In genomic region chr9:99515874-99516656, GRCh38 we compare ENCODE assay signal across 21 cellular contexts.
DNase-seq lines count a peak whose midpoint lies in the region; ATAC-seq and TF ChIP-seq lines count a peak whose summit lies in the region.
"Had no signal": no experiment of that assay in that cellular context is flagged by ENCODE, and none has a peak within 500 bp of the region (broad histone marks: within the 10 kb centered on the region; RNA-seq: fewer than 3 reads in every experiment).

No MANE protein-coding gene starts in this region.

- H3K9me3 Mint-ChIP-seq in activated CD8-positive, alpha-beta T cell treated with anti-CD3 and anti-CD28 coated beads for 36 hours: no peaks in the 10 kb centered on the region
- H3K9me3 Mint-ChIP-seq in activated CD8-positive, alpha-beta T cell treated with anti-CD3 and anti-CD28 coated beads, Interleukin-2, amount 10 ng/mL, durations not matched to agents 7 days and 5 days (ENCODE audit: insufficient read depth): no peaks in the 10 kb centered on the region
- no peaks in the 10 kb centered on the region for H3K9me3 Mint-ChIP-seq in activated T-helper 2 cell treated with anti-CD3 and anti-CD28 coated beads, Interferon-gamma antibody, Interleukin-2, Interleukin-4, amounts not matched to agents 10 μg/mL and 5 μg/mL and 100 μg/mL, durations not matched to agents 14 hours and 24 hours and 36 hours
- no peaks in the 10 kb centered on the region for H3K9me3 Mint-ChIP-seq in stimulated activated naive CD8-positive, alpha-beta T cell treated with anti-CD3 and anti-CD28 coated beads, Interleukin-15, Interleukin-2, amounts not matched to agents 100 ng/mL and 50 ng/mL, for 24 hours
- H3K9me3 Mint-ChIP-seq: activated T-cell treated with anti-CD3 and anti-CD28 coated beads, Interleukin-2, amount 50 U/mL, for 24 hours; type B pancreatic cell had no signal

- H3K36me3 Mint-ChIP-seq in activated CD8-positive, alpha-beta T cell treated with anti-CD3 and anti-CD28 coated beads for 36 hours (ENCODE audit: low read depth): no peaks in the 10 kb centered on the region
- H3K36me3 Mint-ChIP-seq in activated CD8-positive, alpha-beta T cell treated with anti-CD3 and anti-CD28 coated beads, Interleukin-2, amount 10 ng/mL, durations not matched to agents 7 days and 5 days (ENCODE audit: low read depth): no peaks in the 10 kb centered on the region
- no peaks in the 10 kb centered on the region for H3K36me3 Mint-ChIP-seq in activated T-helper 2 cell treated with anti-CD3 and anti-CD28 coated beads, Interferon-gamma antibody, Interleukin-2, Interleukin-4, amounts not matched to agents 10 μg/mL and 5 μg/mL and 100 μg/mL, durations not matched to agents 14 hours and 24 hours and 36 hours (ENCODE audit: low read depth)
- H3K36me3 Mint-ChIP-seq in stimulated activated naive CD8-positive, alpha-beta T cell treated with anti-CD3 and anti-CD28 coated beads, Interleukin-15, Interleukin-2, amounts not matched to agents 100 ng/mL and 50 ng/mL, for 24 hours (ENCODE audit: low read depth): no peaks in the 10 kb centered on the region
- H3K36me3 Mint-ChIP-seq: naive thymus-derived CD4-positive, alpha-beta T cell; type B pancreatic cell had no signal

- ATAC-seq in activated CD8-positive, alpha-beta T cell treated with anti-CD3 and anti-CD28 coated beads for 36 hours: peak; percentile 37
- ATAC-seq in activated CD8-positive, alpha-beta T cell treated with anti-CD3 and anti-CD28 coated beads, Interleukin-2, amount 10 ng/mL, durations not matched to agents 7 days and 5 days: no peak
- ATAC-seq: A549, left colon, SK-N-SH treated with all-trans-retinoic acid at 6 μM for 48 hours had no signal

- no peak overlapping the region for H3K4me3 Mint-ChIP-seq in activated CD8-positive, alpha-beta T cell treated with anti-CD3 and anti-CD28 coated beads for 36 hours
- no peak overlapping the region for H3K4me3 Mint-ChIP-seq in activated CD8-positive, alpha-beta T cell treated with anti-CD3 and anti-CD28 coated beads, Interleukin-2, amount 10 ng/mL, durations not matched to agents 7 days and 5 days
- H3K4me3 Mint-ChIP-seq in activated T-helper 2 cell treated with anti-CD3 and anti-CD28 coated beads, Interferon-gamma antibody, Interleukin-2, Interleukin-4, amounts not matched to agents 10 μg/mL and 5 μg/mL and 100 μg/mL, durations not matched to agents 14 hours and 24 hours and 36 hours (ENCODE audit: low read depth): no peak overlapping the region
- no peak overlapping the region for H3K4me3 Mint-ChIP-seq in stimulated activated naive CD8-positive, alpha-beta T cell treated with anti-CD3 and anti-CD28 coated beads, Interleukin-15, Interleukin-2, amounts not matched to agents 100 ng/mL and 50 ng/mL, for 24 hours
- H3K4me3 Mint-ChIP-seq: activated T-cell treated with anti-CD3 and anti-CD28 coated beads, Interleukin-2, amount 50 U/mL, for 24 hours; naive thymus-derived CD4-positive, alpha-beta T cell; type B pancreatic cell had no signal

- peaks cover 8% of the 10 kb centered on the region for H3K4me1 Mint-ChIP-seq in activated CD8-positive, alpha-beta T cell treated with anti-CD3 and anti-CD28 coated beads for 36 hours (ENCODE audit: low read depth)
- peaks cover 6% of the 10 kb centered on the region for H3K4me1 Mint-ChIP-seq in activated CD8-positive, alpha-beta T cell treated with anti-CD3 and anti-CD28 coated beads, Interleukin-2, amount 10 ng/mL, durations not matched to agents 7 days and 5 days (ENCODE audit: low read depth)
- peaks cover 24% of the 10 kb centered on the region for H3K4me1 Mint-ChIP-seq in activated T-helper 2 cell treated with anti-CD3 and anti-CD28 coated beads, Interferon-gamma antibody, Interleukin-2, Interleukin-4, amounts not matched to agents 10 μg/mL and 5 μg/mL and 100 μg/mL, durations not matched to agents 14 hours and 24 hours and 36 hours (ENCODE audit: low read depth)
- peaks cover 32% of the 10 kb centered on the region for H3K4me1 Mint-ChIP-seq in stimulated activated naive CD8-positive, alpha-beta T cell treated with anti-CD3 and anti-CD28 coated beads, Interleukin-15, Interleukin-2, amounts not matched to agents 100 ng/mL and 50 ng/mL, for 24 hours (ENCODE audit: low read depth)

- no peak overlapping the region for H3K27ac Mint-ChIP-seq in activated CD8-positive, alpha-beta T cell treated with anti-CD3 and anti-CD28 coated beads for 36 hours
- H3K27ac Mint-ChIP-seq in activated CD8-positive, alpha-beta T cell treated with anti-CD3 and anti-CD28 coated beads, Interleukin-2, amount 10 ng/mL, durations not matched to agents 7 days and 5 days: no peak overlapping the region
- H3K27ac Mint-ChIP-seq in activated T-helper 2 cell treated with anti-CD3 and anti-CD28 coated beads, Interferon-gamma antibody, Interleukin-2, Interleukin-4, amounts not matched to agents 10 μg/mL and 5 μg/mL and 100 μg/mL, durations not matched to agents 14 hours and 24 hours and 36 hours: peak overlapping the region; percentile 54
- H3K27ac Mint-ChIP-seq in stimulated activated naive CD8-positive, alpha-beta T cell treated with anti-CD3 and anti-CD28 coated beads, Interleukin-15, Interleukin-2, amounts not matched to agents 100 ng/mL and 50 ng/mL, for 24 hours: peak overlapping the region; percentile 34
- H3K27ac Mint-ChIP-seq: activated T-cell treated with anti-CD3 and anti-CD28 coated beads, Interleukin-2, amount 50 U/mL, for 24 hours; naive thymus-derived CD4-positive, alpha-beta T cell; type B pancreatic cell had no signal

- no peak for TF ChIP-seq CTCF in activated CD8-positive, alpha-beta T cell treated with anti-CD3 and anti-CD28 coated beads for 36 hours (IDR thresholded peaks at IDR 0.05)

- no peak for DNase-seq in activated CD8-positive, alpha-beta T cell treated with anti-CD3 and anti-CD28 coated beads for 36 hours
- no peak for DNase-seq in activated CD8-positive, alpha-beta T cell treated with anti-CD3 and anti-CD28 coated beads, Interleukin-2, amount 10 ng/mL, durations not matched to agents 7 days and 5 days
- DNase-seq in MV-4-11 (lab: John Stamatoyannopoulos, UW) (peak; percentile 40), posterior cingulate gyrus (no peak), NCI-H2227 treated with DMSO at 0.1 percent for 48 hours (lab: John Stamatoyannopoulos, UW) (no peak), pons (ENCODE audit: low spot score) (no peak)
- no peak for DNase-seq in activated T-helper 2 cell treated with anti-CD3 and anti-CD28 coated beads, Interferon-gamma antibody, Interleukin-2, Interleukin-4, amounts not matched to agents 10 μg/mL and 5 μg/mL and 100 μg/mL, durations not matched to agents 14 hours and 24 hours and 36 hours (ENCODE audit: low spot score)
- DNase-seq: activated naive CD4-positive, alpha-beta T cell; activated T-cell treated with anti-CD3 and anti-CD28 coated beads, Interleukin-2, amount 50 U/mL, for 24 hours; mesendoderm; NCI-H1417; NCI-H2081 treated with DMSO at 0.1 percent for 48 hours; NCI-H510A; spleen; stimulated activated CD4-positive, alpha-beta T cell treated with anti-CD3 and anti-CD28 coated beads, Interleukin-4, amount 100 ng/mL, for 1 hour had no signal

- intact Hi-C loops in activated CD8-positive, alpha-beta T cell treated with anti-CD3 and anti-CD28 coated beads for 36 hours (cut with micrococcal nuclease): no loop called here
- intact Hi-C loops in activated T-helper 2 cell treated with anti-CD3 and anti-CD28 coated beads, Interferon-gamma antibody, Interleukin-2, Interleukin-4, amounts not matched to agents 10 μg/mL and 5 μg/mL and 100 μg/mL, durations not matched to agents 14 hours and 24 hours and 36 hours (cut with micrococcal nuclease): loop anchor here (2.0 to 5.0 kb wide), 2 partner anchors 206 to 303 kb away; no protein-coding TSS in a partner anchor
- intact Hi-C loops in posterior cingulate gyrus (cut with DNase I): no loop called here

- POLR2A ChIA-PET in activated CD8-positive, alpha-beta T cell treated with anti-CD3 and anti-CD28 coated beads for 36 hours (lab: Charles Lee): no interaction called here
- POLR2A ChIA-PET in activated CD8-positive, alpha-beta T cell treated with anti-CD3 and anti-CD28 coated beads, Interleukin-2, amount 10 ng/mL, durations not matched to agents 7 days and 5 days (lab: Charles Lee): interaction anchor here (1.2 kb wide), 1 partner anchor 1011 kb away, joined by 3 read pairs; no protein-coding TSS in a partner anchor

- CTCF ChIA-PET in activated CD8-positive, alpha-beta T cell treated with anti-CD3 and anti-CD28 coated beads for 36 hours (lab: Charles Lee): no interaction called here
- CTCF ChIA-PET in activated CD8-positive, alpha-beta T cell treated with anti-CD3 and anti-CD28 coated beads, Interleukin-2, amount 10 ng/mL, durations not matched to agents 7 days and 5 days (lab: Charles Lee): interaction anchor here (1.2 kb wide), 1 partner anchor 256 kb away, joined by 3 read pairs; no protein-coding TSS in a partner anchor

- H3K27me3 Mint-ChIP-seq in activated CD8-positive, alpha-beta T cell treated with anti-CD3 and anti-CD28 coated beads for 36 hours: peaks cover 12% of the 10 kb centered on the region
- H3K27me3 Mint-ChIP-seq in activated CD8-positive, alpha-beta T cell treated with anti-CD3 and anti-CD28 coated beads, Interleukin-2, amount 10 ng/mL, durations not matched to agents 7 days and 5 days (ENCODE audit: low read depth): peaks cover 5% of the 10 kb centered on the region
- H3K27me3 Mint-ChIP-seq in activated T-helper 2 cell treated with anti-CD3 and anti-CD28 coated beads, Interferon-gamma antibody, Interleukin-2, Interleukin-4, amounts not matched to agents 10 μg/mL and 5 μg/mL and 100 μg/mL, durations not matched to agents 14 hours and 24 hours and 36 hours (ENCODE audit: low read depth): no peaks in the 10 kb centered on the region
- H3K27me3 Mint-ChIP-seq in stimulated activated naive CD8-positive, alpha-beta T cell treated with anti-CD3 and anti-CD28 coated beads, Interleukin-15, Interleukin-2, amounts not matched to agents 100 ng/mL and 50 ng/mL, for 24 hours: peaks cover 9% of the 10 kb centered on the region
- H3K27me3 Mint-ChIP-seq: type B pancreatic cell had no signal

Comparison
In these comparisons a context has a peak if more than half of its experiments do, and no peak if none do; other contexts are left out.
1. H3K27ac Mint-ChIP-seq: peak in activated T-helper 2 cell treated with anti-CD3 and anti-CD28 coated beads, Interferon-gamma antibody, Interleukin-2, Interleukin-4, amounts not matched to agents 10 μg/mL and 5 μg/mL and 100 μg/mL, durations not matched to agents 14 hours and 24 hours and 36 hours (single experiment) and stimulated activated naive CD8-positive, alpha-beta T cell treated with anti-CD3 and anti-CD28 coated beads, Interleukin-15, Interleukin-2, amounts not matched to agents 100 ng/mL and 50 ng/mL, for 24 hours (single experiment); none in activated CD8-positive, alpha-beta T cell treated with anti-CD3 and anti-CD28 coated beads for 36 hours (single experiment) and activated CD8-positive, alpha-beta T cell treated with anti-CD3 and anti-CD28 coated beads, Interleukin-2, amount 10 ng/mL, durations not matched to agents 7 days and 5 days (single experiment).